Comparison of ENCODE assay signal across 10 cellular contexts in genomic region chr15:77617507-77618285, GRCh38. TPM values are rescaled to one million over a fixed set of nuclear protein-coding genes. Genes with fewer than 3 reads are reported as not detected.
DNase-seq lines count a peak whose midpoint lies in the region; ATAC-seq, FAIRE-seq and TF ChIP-seq lines count a peak whose summit lies in the region.
"Had no signal": no experiment of that assay in that cellular context is flagged by ENCODE, and none has a peak within 500 bp of the region (broad histone marks: within the 10 kb centered on the region; RNA-seq: fewer than 3 reads in every experiment).

No MANE protein-coding gene starts in this region.

- H3K4me1 ChIP-seq in right cardiac atrium (ENCODE audit: control insufficient read depth, insufficient read depth, low read length) = no peaks in the 10 kb centered on the region
- H3K4me1 ChIP-seq: uterus had no signal

- ATAC-seq in right cardiac atrium = no peak
- no peak for ATAC-seq in GM19467 (IDR thresholded peaks at IDR 0.05; ENCODE audit: unreplicated experiment)

- intact Hi-C loops in right cardiac atrium (cut with DNase I) = no loop called here

- no peak overlapping the region for H3K4me3 ChIP-seq in right cardiac atrium (ENCODE audit: low read length)
- H3K4me3 ChIP-seq: uterus had no signal

- H3K27ac ChIP-seq in right cardiac atrium (ENCODE audit: low read length) = no peak overlapping the region
- H3K27ac ChIP-seq: uterus had no signal

- peak; percentile 27 for TF ChIP-seq CTCF in AG09319 (IDR thresholded peaks at IDR 0.05; ENCODE audit: low read depth, low read length)

- H3K9me3 ChIP-seq in right cardiac atrium (ENCODE audit: control insufficient read depth, low read length) = no peaks in the 10 kb centered on the region
- H3K9me3 ChIP-seq: uterus had no signal

- no peaks in the 10 kb centered on the region for H3K27me3 ChIP-seq in right cardiac atrium (ENCODE audit: control insufficient read depth, insufficient read depth)
- H3K27me3 ChIP-seq: uterus had no signal

- 88% methylated on average over 14 of the region's 14 CpGs for WGBS in right cardiac atrium

- FAIRE-seq in GM18507 (lab: Jason Lieb, UNC) = peak; percentile 31
- no peak for FAIRE-seq in RCC 7860 (lab: Jason Lieb, UNC)

- DNase-seq in AG09319 (ENCODE audit: extremely low read depth, low read depth) (no peak), GM18507 (ENCODE audit: extremely low spot score, insufficient read length, low read depth) (no peak), RCC 7860 (ENCODE audit: low spot score) (peak; percentile 10), right cardiac atrium (peak in 2 of 3 donors; percentile 26 to 32), inferior parietal cortex (ENCODE audit: extremely low spot score) (no peak), cerebellum (ENCODE audit: low spot score) (no peak)
- no peak for DNase-seq in activated CD4-positive, alpha-beta T cell treated with anti-CD3 and anti-CD28 coated beads for 4 hours
- DNase-seq: T1000, uterus had no signal

RNA-seq across cellular contexts. Expression of gene LINGO1, which starts 15.0 kb away (rescaled TPM):
- total RNA-seq in right cardiac atrium = 10 to 100 TPM in 1 of 4 donors, 1 to 10 TPM in 3; 5.7 to 12.1 (median 8.6) TPM
- 5.1 TPM for polyA plus RNA-seq in right cardiac atrium
- total RNA-seq in cerebellum = 30.1 TPM

Comparison
In these comparisons a context has a peak if more than half of its experiments do, and no peak if none do; other contexts are left out.
1. DNase-seq: peak in RCC 7860 (single experiment) and right cardiac atrium (2 of 3); none in AG09319 (single experiment), GM18507 (single experiment), inferior parietal cortex (single experiment), cerebellum (single experiment) and activated CD4-positive, alpha-beta T cell treated with anti-CD3 and anti-CD28 coated beads for 4 hours (0 of 2).